ENCODE assay signal across 2 cellular contexts in the genomic region with DNA sequence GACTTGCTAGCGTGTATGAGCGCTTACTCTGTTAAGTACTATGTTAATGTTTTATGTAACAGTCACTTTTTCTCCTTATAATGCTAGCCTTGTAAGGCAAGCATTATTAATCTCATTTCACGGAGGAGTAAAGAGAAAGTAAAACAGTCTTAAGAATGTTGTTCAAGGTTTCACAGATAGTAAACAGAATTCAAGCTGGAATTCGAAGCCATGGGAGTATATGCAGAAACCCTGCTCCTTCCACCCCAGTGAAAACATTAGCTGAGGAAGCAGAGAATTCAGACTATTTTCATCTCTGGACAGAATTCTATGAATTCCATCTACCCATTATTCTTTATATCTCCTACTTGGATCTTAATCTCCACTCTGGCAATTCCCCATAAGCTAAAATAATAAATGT.
TF ChIP-seq lines count a peak whose summit lies in the region.

No MANE protein-coding gene starts in this region.

TF ChIP-seq in SK-N-SH, 30 proteins besides CTCF, POLR2A, EP300 and RAD21 (continued from another document):
- TF ChIP-seq ZBTB33 (IDR thresholded peaks at IDR 0.05; ENCODE audit: borderline replicate concordance, low read depth) (no peak), MAX (IDR thresholded peaks at IDR 0.05; ENCODE audit: low read depth) (no peak), YY1 (IDR thresholded peaks at IDR 0.05; ENCODE audit: low read depth) (no peak), GATA2 (CRISPR knock-in tag; IDR thresholded peaks at IDR 0.05) (no peak), MEF2A (IDR thresholded peaks at IDR 0.05; ENCODE audit: borderline replicate concordance, low read depth) (no peak), EZH2phosphoT487 (IDR thresholded peaks at IDR 0.05; ENCODE audit: borderline replicate concordance, low read depth) (no peak), TAF1 (IDR thresholded peaks at IDR 0.05; ENCODE audit: borderline replicate concordance, low read depth, low read length) (no peak), MXI1 (IDR thresholded peaks at IDR 0.05; ENCODE audit: low read depth, low read length) (no peak), ELF1 (IDR thresholded peaks at IDR 0.05) (no peak), JUND (IDR thresholded peaks at IDR 0.05) (no peak)
- TF ChIP-seq, protein P1, sequence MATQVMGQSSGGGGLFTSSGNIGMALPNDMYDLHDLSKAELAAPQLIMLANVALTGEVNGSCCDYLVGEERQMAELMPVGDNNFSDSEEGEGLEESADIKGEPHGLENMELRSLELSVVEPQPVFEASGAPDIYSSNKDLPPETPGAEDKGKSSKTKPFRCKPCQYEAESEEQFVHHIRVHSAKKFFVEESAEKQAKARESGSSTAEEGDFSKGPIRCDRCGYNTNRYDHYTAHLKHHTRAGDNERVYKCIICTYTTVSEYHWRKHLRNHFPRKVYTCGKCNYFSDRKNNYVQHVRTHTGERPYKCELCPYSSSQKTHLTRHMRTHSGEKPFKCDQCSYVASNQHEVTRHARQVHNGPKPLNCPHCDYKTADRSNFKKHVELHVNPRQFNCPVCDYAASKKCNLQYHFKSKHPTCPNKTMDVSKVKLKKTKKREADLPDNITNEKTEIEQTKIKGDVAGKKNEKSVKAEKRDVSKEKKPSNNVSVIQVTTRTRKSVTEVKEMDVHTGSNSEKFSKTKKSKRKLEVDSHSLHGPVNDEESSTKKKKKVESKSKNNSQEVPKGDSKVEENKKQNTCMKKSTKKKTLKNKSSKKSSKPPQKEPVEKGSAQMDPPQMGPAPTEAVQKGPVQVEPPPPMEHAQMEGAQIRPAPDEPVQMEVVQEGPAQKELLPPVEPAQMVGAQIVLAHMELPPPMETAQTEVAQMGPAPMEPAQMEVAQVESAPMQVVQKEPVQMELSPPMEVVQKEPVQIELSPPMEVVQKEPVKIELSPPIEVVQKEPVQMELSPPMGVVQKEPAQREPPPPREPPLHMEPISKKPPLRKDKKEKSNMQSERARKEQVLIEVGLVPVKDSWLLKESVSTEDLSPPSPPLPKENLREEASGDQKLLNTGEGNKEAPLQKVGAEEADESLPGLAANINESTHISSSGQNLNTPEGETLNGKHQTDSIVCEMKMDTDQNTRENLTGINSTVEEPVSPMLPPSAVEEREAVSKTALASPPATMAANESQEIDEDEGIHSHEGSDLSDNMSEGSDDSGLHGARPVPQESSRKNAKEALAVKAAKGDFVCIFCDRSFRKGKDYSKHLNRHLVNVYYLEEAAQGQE (IDR thresholded peaks at IDR 0.05; ENCODE audit: low read depth, low read length): no peak
- TF ChIP-seq, protein P2, sequence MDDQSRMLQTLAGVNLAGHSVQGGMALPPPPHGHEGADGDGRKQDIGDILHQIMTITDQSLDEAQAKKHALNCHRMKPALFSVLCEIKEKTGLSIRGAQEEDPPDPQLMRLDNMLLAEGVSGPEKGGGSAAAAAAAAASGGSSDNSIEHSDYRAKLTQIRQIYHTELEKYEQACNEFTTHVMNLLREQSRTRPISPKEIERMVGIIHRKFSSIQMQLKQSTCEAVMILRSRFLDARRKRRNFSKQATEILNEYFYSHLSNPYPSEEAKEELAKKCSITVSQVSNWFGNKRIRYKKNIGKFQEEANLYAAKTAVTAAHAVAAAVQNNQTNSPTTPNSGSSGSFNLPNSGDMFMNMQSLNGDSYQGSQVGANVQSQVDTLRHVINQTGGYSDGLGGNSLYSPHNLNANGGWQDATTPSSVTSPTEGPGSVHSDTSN (IDR thresholded peaks at IDR 0.05): no peak
- TF ChIP-seq, protein P3, sequence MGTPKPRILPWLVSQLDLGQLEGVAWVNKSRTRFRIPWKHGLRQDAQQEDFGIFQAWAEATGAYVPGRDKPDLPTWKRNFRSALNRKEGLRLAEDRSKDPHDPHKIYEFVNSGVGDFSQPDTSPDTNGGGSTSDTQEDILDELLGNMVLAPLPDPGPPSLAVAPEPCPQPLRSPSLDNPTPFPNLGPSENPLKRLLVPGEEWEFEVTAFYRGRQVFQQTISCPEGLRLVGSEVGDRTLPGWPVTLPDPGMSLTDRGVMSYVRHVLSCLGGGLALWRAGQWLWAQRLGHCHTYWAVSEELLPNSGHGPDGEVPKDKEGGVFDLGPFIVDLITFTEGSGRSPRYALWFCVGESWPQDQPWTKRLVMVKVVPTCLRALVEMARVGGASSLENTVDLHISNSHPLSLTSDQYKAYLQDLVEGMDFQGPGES (IDR thresholded peaks at IDR 0.05; ENCODE audit: low read depth, low read length): no peak

TF ChIP-seq in SK-N-SH treated with all-trans-retinoic acid at 6 μM for 48 hours, 23 proteins besides CTCF, POLR2A, EP300 and RAD21 (continued from another document):
- TF ChIP-seq PPARA (CRISPR knock-in tag; IDR thresholded peaks at IDR 0.05; ENCODE audit: borderline replicate concordance) (no peak), ZFP3 (CRISPR knock-in tag; IDR thresholded peaks at IDR 0.05) (no peak), TCF4 (CRISPR knock-in tag; IDR thresholded peaks at IDR 0.05; ENCODE audit: borderline replicate concordance) (no peak), ISL1 (CRISPR knock-in tag; IDR thresholded peaks at IDR 0.05) (no peak), ZNF70 (CRISPR knock-in tag; IDR thresholded peaks at IDR 0.05) (no peak)
